Comparison of ENCODE assay signal across 21 cellular contexts in the genomic region with DNA sequence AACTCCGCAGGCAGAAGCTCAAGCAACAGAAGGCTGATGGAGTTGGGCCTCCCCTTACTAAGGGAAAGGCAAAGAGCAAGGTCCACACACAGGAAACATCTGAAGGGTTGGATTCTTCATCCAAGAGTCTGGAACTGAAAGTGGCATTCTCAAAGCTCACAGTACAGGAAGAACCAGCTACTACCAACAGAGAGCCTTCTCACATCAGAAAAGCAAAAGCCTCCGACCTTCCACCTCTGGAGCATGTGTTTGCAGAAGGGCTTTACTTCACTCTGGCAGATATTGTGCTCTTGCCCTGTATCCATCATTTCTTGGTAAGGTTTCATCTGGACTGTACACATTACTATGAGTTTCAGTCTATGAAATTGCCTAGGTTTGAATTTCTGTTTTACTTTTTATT.
"Had no signal": no experiment of that assay in that cellular context is flagged by ENCODE, and none has a peak within 500 bp of the region (broad histone marks: within the 10 kb centered on the region; RNA-seq: fewer than 3 reads in every experiment).

No MANE protein-coding gene starts in this region.

- H3K27ac ChIP-seq: RWPE1 had no signal

- H3K9me2 ChIP-seq: SK-N-SH had no signal

- H3K9ac ChIP-seq: SK-N-SH had no signal

- ATAC-seq: Panc1, PC-3 had no signal

- H3K4me2 ChIP-seq: SK-N-SH had no signal

- H3K9me3 ChIP-seq: SK-N-SH had no signal

- DNase-seq: KBM-7; MV-4-11; NCI-H1048; NCI-H1105; NCI-H1417; NCI-H1436 treated with DMSO at 0.1 percent for 48 hours; NCI-H1694; NCI-H187 treated with DMSO at 0.1 percent for 48 hours; NCI-H2029 treated with DMSO at 0.1 percent for 48 hours; NCI-H2171 treated with DMSO at 0.1 percent for 48 hours; NCI-H524; NCI-H526 treated with DMSO at 0.1 percent for 48 hours; NCI-H748 treated with DMSO at 0.1 percent for 48 hours; NK-92 treated with Interleukin-12 subunit alpha and Interleukin-12 subunit beta, amount 100 ng/mL, for 24 hours; PC-3; SHP77; SK-N-SH; SW 1271 had no signal

- FAIRE-seq: HTR-8/SVneo had no signal
